In the genomic region with DNA sequence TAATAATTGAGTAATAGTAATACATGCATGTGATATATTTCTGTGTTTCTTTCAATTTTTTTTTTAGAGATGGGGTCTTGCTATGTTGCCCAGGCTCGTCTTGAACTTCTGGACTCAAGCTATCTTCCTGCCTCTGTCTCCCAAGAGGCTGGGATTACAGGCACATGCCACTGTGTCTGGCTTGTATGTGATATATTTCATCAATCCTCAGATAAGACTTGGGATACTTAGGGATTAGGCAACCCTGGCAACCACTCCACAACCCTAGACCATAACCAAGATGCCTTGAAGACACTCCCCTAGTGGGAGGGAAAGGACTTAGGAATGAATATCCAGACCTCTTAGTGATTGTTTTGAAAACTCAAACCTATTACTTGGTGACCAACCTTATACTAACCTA, we compare ENCODE assay signal across 31 cellular contexts.
DNase-seq lines count a peak whose midpoint lies in the region; ATAC-seq, FAIRE-seq and TF ChIP-seq lines count a peak whose summit lies in the region.
"Had no signal": no experiment of that assay in that cellular context is flagged by ENCODE, and none has a peak within 500 bp of the region (broad histone marks: within the 10 kb centered on the region; RNA-seq: fewer than 3 reads in every experiment).

No MANE protein-coding gene starts in this region.

- DNase-seq in NCI-H82 (lab: John Stamatoyannopoulos, UW): peak; percentile 28
- no peak for DNase-seq in NCI-H82 treated with DMSO at 0.1 percent for 48 hours (lab: John Stamatoyannopoulos, UW; ENCODE audit: unreplicated experiment)
- DNase-seq in astrocyte (ENCODE audit: low read depth): peak; percentile 27
- DNase-seq in fibroblast of villous mesenchyme (ENCODE audit: low read depth): peak; percentile 82
- DNase-seq in sciatic nerve (ENCODE audit: low spot score): no peak
- DNase-seq in spleen: no peak
- DNase-seq in caudate nucleus (lab: John Stamatoyannopoulos, UW): no peak
- DNase-seq: activated CD4-positive, alpha-beta T cell treated with anti-CD3 and anti-CD28 coated beads, Interleukin-2, amount 50 U/mL, for 48 hours; activated CD4-positive, CD25-positive, alpha-beta regulatory T cell treated with anti-CD3 and anti-CD28 coated beads, Interleukin-2, amount 50 U/mL, for 72 hours; activated naive CD8-positive, alpha-beta T cell treated with anti-CD3 and anti-CD28 coated beads, Interleukin-2, amount 50 U/mL, for 24 hours; activated T-cell treated with anti-CD3 and anti-CD28 coated beads, Interleukin-2, amount 50 U/mL, for 48 hours; Caco-2; DMS53; islet precursor cell; KBM-7; MG63; midbrain; naive B cell; NCI-H1105; NCI-H187; NCI-H524; nucleus accumbens; psoas muscle; SHP77; stimulated activated naive CD4-positive, alpha-beta T cell treated with Interleukin-2 at 50 U/mL for 16 hours; T-helper 17 cell had no signal

- no peaks in the 10 kb centered on the region for H3K9me3 ChIP-seq in astrocyte (ENCODE audit: insufficient read depth, low read depth, low read length)
- H3K9me3 ChIP-seq in spleen: no peaks in the 10 kb centered on the region
- H3K9me3 ChIP-seq: Caco-2, MG63, psoas muscle, suprapubic skin had no signal

- H3K4me1 ChIP-seq in astrocyte (ENCODE audit: insufficient read depth, low read length): peaks cover 15% of the 10 kb centered on the region
- H3K4me1 ChIP-seq in spleen: peaks cover 0 to 24% (median 12%) of the 10 kb centered on the region in 6 donors
- H3K4me1 ChIP-seq: psoas muscle had no signal

- no peaks in the 10 kb centered on the region for H3K79me2 ChIP-seq in astrocyte (ENCODE audit: insufficient read depth, low read length)

- no peak for TF ChIP-seq POLR2A in spleen (IDR thresholded peaks at IDR 0.05)

- no peak overlapping the region for H3K4me3 Mint-ChIP-seq in astrocyte (ENCODE audit: unreplicated experiment)
- H3K4me3 Mint-ChIP-seq: activated naive CD8-positive, alpha-beta T cell treated with anti-CD3 and anti-CD28 coated beads, Interleukin-2, amount 50 U/mL, for 24 hours; CD14-positive monocyte; naive B cell; T-helper 17 cell had no signal

- no peak for FAIRE-seq in astrocyte (lab: Jason Lieb, UNC)
- FAIRE-seq: G401.6 had no signal

- H3K36me3 ChIP-seq in astrocyte (ENCODE audit: insufficient read depth, low read length) (no peaks in the 10 kb centered on the region), spleen (no peaks in the 10 kb centered on the region)
- H3K36me3 ChIP-seq: MG63, suprapubic skin had no signal

- H3K27ac ChIP-seq in astrocyte (ENCODE audit: low read depth, low read length): no peak overlapping the region
- H3K27ac ChIP-seq in spleen: no peak overlapping the region
- no peak overlapping the region for H3K27ac ChIP-seq in caudate nucleus (ENCODE audit: low read depth, low read length)
- H3K27ac ChIP-seq: 22Rv1, psoas muscle, suprapubic skin had no signal

- ATAC-seq in sciatic nerve (peak; percentile 62), GM18511 (IDR thresholded peaks at IDR 0.05; ENCODE audit: unreplicated experiment) (no peak)
- ATAC-seq: activated naive CD8-positive, alpha-beta T cell treated with anti-CD3 and anti-CD28 coated beads, Interleukin-2, amount 50 U/mL, for 24 hours; psoas muscle; T-helper 17 cell had no signal

- TF ChIP-seq CTCF in astrocyte (IDR thresholded peaks at IDR 0.05; ENCODE audit: insufficient read depth, low read depth, low read length) (no peak), fibroblast of villous mesenchyme (IDR thresholded peaks at IDR 0.05; ENCODE audit: insufficient read depth, low read depth, low read length) (peak; percentile 18), spleen (IDR thresholded peaks at IDR 0.05 in 8 of 11, conservative IDR thresholded peaks at IDR 0.05 in 3 of 11) (no peak)

- WGBS in spleen, 5 donors: 33 to 80% (median 63%) methylated on average over 1 of the region's 1 CpG

- intact Hi-C loops in sciatic nerve (cut with DNase I): no loop called here
- intact Hi-C loops in spleen (cut with DNase I; ENCODE audit: low total_unique reads): no loop called here

- no peak overlapping the region for H2AFZ ChIP-seq in astrocyte (ENCODE audit: low read depth, low read length)

- peaks cover 27% of the 10 kb centered on the region for H3K4me1 Mint-ChIP-seq in astrocyte (ENCODE audit: low read depth, unreplicated experiment)
- H3K4me1 Mint-ChIP-seq: T-helper 17 cell had no signal

- H3K27me3 ChIP-seq in astrocyte (ENCODE audit: insufficient read depth, low read length) (peaks cover 4% of the 10 kb centered on the region), spleen (replicated peaks in 1 of 7) (peaks cover 0 to 30% (median 0%) of the 10 kb centered on the region in 7 donors)
- H3K27me3 ChIP-seq: MG63, suprapubic skin had no signal

- no peaks in the 10 kb centered on the region for H3K36me3 Mint-ChIP-seq in astrocyte (ENCODE audit: low read depth, unreplicated experiment)
- H3K36me3 Mint-ChIP-seq: CD14-positive monocyte had no signal

- H3K27me3 Mint-ChIP-seq in astrocyte (ENCODE audit: low read depth, unreplicated experiment): peaks cover 2% of the 10 kb centered on the region

- H3K4me3 ChIP-seq in astrocyte (ENCODE audit: insufficient read depth, low read depth, low read length) (no peak overlapping the region), fibroblast of villous mesenchyme (ENCODE audit: low read depth, low read length) (no peak overlapping the region), spleen (no peak overlapping the region)
- H3K4me3 ChIP-seq: MG63, psoas muscle, suprapubic skin had no signal

- H3K9ac ChIP-seq in astrocyte (ENCODE audit: low read length): no peak overlapping the region

- peaks cover 2% of the 10 kb centered on the region for H3K9me3 Mint-ChIP-seq in astrocyte (ENCODE audit: unreplicated experiment)
- H3K9me3 Mint-ChIP-seq: activated naive CD8-positive, alpha-beta T cell treated with anti-CD3 and anti-CD28 coated beads, Interleukin-2, amount 50 U/mL, for 24 hours had no signal

- no peaks in the 10 kb centered on the region for H4K20me1 ChIP-seq in astrocyte (ENCODE audit: insufficient read depth, low read length)

- H3K4me2 ChIP-seq in astrocyte (ENCODE audit: low read length): no peak overlapping the region

- H3K27ac Mint-ChIP-seq in astrocyte (ENCODE audit: unreplicated experiment): no peak overlapping the region
- H3K27ac Mint-ChIP-seq: activated naive CD8-positive, alpha-beta T cell treated with anti-CD3 and anti-CD28 coated beads, Interleukin-2, amount 50 U/mL, for 24 hours; CD14-positive monocyte; naive B cell; T-helper 17 cell had no signal

Comparison
In these comparisons a context has a peak if more than half of its experiments do, and no peak if none do; other contexts are left out.
1. DNase-seq: peak in NCI-H82 (single experiment), astrocyte (single experiment) and fibroblast of villous mesenchyme (single experiment); none in NCI-H82 treated with DMSO at 0.1 percent for 48 hours (single experiment), sciatic nerve (single experiment), spleen (single experiment) and caudate nucleus (0 of 61).